Comparison of ENCODE assay signal across 3 cellular contexts in genomic region chr2:57119141-57119540, GRCh38.
"Had no signal": no experiment of that assay in that cellular context is flagged by ENCODE, and none has a peak within 500 bp of the region (broad histone marks: within the 10 kb centered on the region; RNA-seq: fewer than 3 reads in every experiment).

No MANE protein-coding gene starts in this region.

- ATAC-seq: GM12878 had no signal

- H3K4me3 ChIP-seq: GM12878 had no signal

- DNase-seq: GDM1, GF-D8 had no signal
